Comparison of ENCODE assay signal across 1 cellular context in genomic region chr3:36989568-36989967, GRCh38.
TF ChIP-seq lines count a peak whose summit lies in the region.

No MANE protein-coding gene starts in this region.

TF ChIP-seq in HEK293, 187 proteins besides CTCF, POLR2A, EP300 and RAD21 (continued from another document):
- TF ChIP-seq PRDM10 (tag by site-specific recombination; IDR thresholded peaks at IDR 0.05) = peak; percentile 51; the same call in 1 of the 2 replicates
TF ChIP-seq in HEK293: peak in this region for 1.
